ENCODE assay signal across 9 cellular contexts in genomic region chr4:154626793-154627484, GRCh38. TPM values are rescaled to one million over a fixed set of nuclear protein-coding genes. Genes with fewer than 3 reads are reported as not detected.
DNase-seq lines count a peak whose midpoint lies in the region; ATAC-seq, FAIRE-seq and TF ChIP-seq lines count a peak whose summit lies in the region.
"Had no signal": no experiment of that assay in that cellular context is flagged by ENCODE, and none has a peak within 500 bp of the region (broad histone marks: within the 10 kb centered on the region; RNA-seq: fewer than 3 reads in every experiment).

No MANE protein-coding gene starts in this region.

- TF ChIP-seq CTCF in WERI-Rb-1 (IDR thresholded peaks at IDR 0.05; ENCODE audit: low read depth, low read length), result peak; percentile 97
- TF ChIP-seq CTCF in HepG2 (CRISPR knock-in tag; IDR thresholded peaks at IDR 0.05), result peak; percentile 81

- no peaks in the 10 kb centered on the region for H4K20me1 ChIP-seq in HepG2 (ENCODE audit: insufficient read depth, low read length)

- CTCF ChIA-PET in HepG2 (lab: Yijun Ruan, JAX; ENCODE audit: low intra/inter-chr PET ratio, low total read pairs), result interaction anchor here (1.2 to 2.2 kb wide), 2 partner anchors 77 to 153 kb away, joined by 5 to 8 read pairs; partner anchors contain the start of gene PLRG1

- no peak for FAIRE-seq in HepG2 (lab: Jason Lieb, UNC)

- H3K27me3 ChIP-seq in WERI-Rb-1 (ENCODE audit: insufficient read depth, low read depth, severe bottlenecking) (peaks cover 9% of the 10 kb centered on the region), HepG2 (ENCODE audit: control insufficient read depth in 1 of 2, insufficient read depth in 2 of 2, low read length in 2 of 2) (peaks cover 0 to 33% of the 10 kb centered on the region in 2 experiments; a peak in 4 of 5 replicates)

- no peaks in the 10 kb centered on the region for H3K79me2 ChIP-seq in HepG2 (ENCODE audit: insufficient read depth, low read length)

- H3K9ac ChIP-seq in HepG2 (ENCODE audit: insufficient read depth, low read depth, low read length), result no peak overlapping the region

- no peak for TF ChIP-seq POLR2A in HepG2 (IDR thresholded peaks at IDR 0.05; ENCODE audit: insufficient read depth in 1 of 2, low read depth in 2 of 2, low read length in 2 of 2)

- ATAC-seq in GM19438 (IDR thresholded peaks at IDR 0.05; ENCODE audit: low read depth, unreplicated experiment) (peak; percentile 99), HG03469 (IDR thresholded peaks at IDR 0.05; ENCODE audit: unreplicated experiment) (peak; percentile 86), HepG2 (peak; percentile 99)

- no peak overlapping the region for H2AFZ ChIP-seq in HepG2 (ENCODE audit: low read length)

- no TSS peak for BruUV-seq in HepG2 (replicated peaks; lab: Mats Ljungman, UMichigan)

- no peaks in the 10 kb centered on the region for H3K9me3 ChIP-seq in WERI-Rb-1 (ENCODE audit: severe bottlenecking)
- H3K9me3 ChIP-seq in HepG2 (ENCODE audit: low read length), result no peaks in the 10 kb centered on the region

- H3K36me3 ChIP-seq in WERI-Rb-1 (no peaks in the 10 kb centered on the region), HepG2 (replicated peaks in 1 of 2; ENCODE audit: control insufficient read depth in 1 of 2, insufficient read depth in 2 of 2, low read length in 2 of 2) (no peaks in the 10 kb centered on the region)

- in situ Hi-C loops in HepG2 (cut with HindIII; ENCODE audit: extremely low pct_ligation_motif_present, low pct_unique_long_range_greater_than_20kb), result loop anchor here (25.0 kb wide), 2 partner anchors 310 to 735 kb away; no protein-coding TSS in a partner anchor

- peak overlapping the region; percentile 51 for H3K4me2 ChIP-seq in HepG2 (ENCODE audit: low read depth, low read length)

- intact Hi-C loops in HepG2 (cut with micrococcal nuclease; ENCODE audit: unreplicated experiment), result no loop called here

- TF ChIP-seq RAD21 in HepG2 (CRISPR knock-in tag; IDR thresholded peaks at IDR 0.05), result peak; percentile 70

- H3K27ac ChIP-seq in WERI-Rb-1 (no peak overlapping the region), HepG2 (ENCODE audit: extremely low read length, insufficient read depth, low read length) (no peak overlapping the region)

- POLR2A ChIA-PET in HepG2 (lab: Yijun Ruan, JAX), result no interaction called here

- peaks cover 18% of the 10 kb centered on the region for H3K4me1 ChIP-seq in HepG2 (ENCODE audit: insufficient read depth, low read length)

- TF ChIP-seq EP300 in HepG2 (IDR thresholded peaks at IDR 0.05; ENCODE audit: low read depth in 2 of 2, low read length in 2 of 2), result no peak
- no peak for TF ChIP-seq EP300 in HepG2 (CRISPR knock-in tag; IDR thresholded peaks at IDR 0.05; ENCODE audit: borderline replicate concordance)

- DNase-seq in COR-L47 (lab: John Stamatoyannopoulos, UW) (peak; percentile 34), WERI-Rb-1 (peak; percentile 89), cerebellar cortex (ENCODE audit: low spot score) (peak; percentile 11), HepG2 (ENCODE audit: low spot score) (peak; percentile 49), T-helper 9 cell (no peak)
- peak; percentile 53 to 57 for DNase-seq in stimulated activated CD4-positive, alpha-beta T cell treated with anti-CD3 and anti-CD28 coated beads, Interleukin-4, amount 100 ng/mL, for 48 hours (ENCODE audit: low read depth in 2 of 2)

- WGBS in HepG2 (ENCODE audit: low lambda C conversion rate), result 27% methylated on average over 16 of the region's 48 CpGs

- H3K4me3 ChIP-seq in WERI-Rb-1 (ENCODE audit: low read depth, low read length) (peak overlapping the region; percentile 26), HepG2 (replicated peaks in 1 of 3; ENCODE audit: insufficient read depth in 1 of 3, low read depth in 2 of 3, low read length in 3 of 3) (peak overlapping the region in 1 of 3 experiments; percentile 34; a peak in 1 of 6 replicates)

TF ChIP-seq in HepG2, 621 proteins besides CTCF, POLR2A, EP300 and RAD21 (continues in another document):
- TF ChIP-seq TFDP2 (CRISPR knock-in tag; IDR thresholded peaks at IDR 0.05), result peak; percentile 54; the same call in 1 of the 2 replicates
- no peak for TF ChIP-seq SP2 (CRISPR knock-in tag; IDR thresholded peaks at IDR 0.05)
- TF ChIP-seq POGK (CRISPR knock-in tag; conservative IDR thresholded peaks at IDR 0.05), result no peak
- no peak for TF ChIP-seq PBX3 (CRISPR knock-in tag; IDR thresholded peaks at IDR 0.05; ENCODE audit: borderline replicate concordance)

RNA-seq across cellular contexts. Expression of gene FGG, which starts 14.5 kb away (rescaled TPM):
- 1,495 and 2,423 TPM in 2 replicates for total RNA-seq in HepG2 (2016; rRNA removed; fragmentation: Illumina TruSeq; extraction: Trizol)
- 401 and 461 TPM in 2 replicates for total RNA-seq in HepG2 (2016; cell fraction: cytosol; rRNA removed; fragmentation: Illumina TruSeq; extraction: Trizol; ENCODE audit: low read depth)
- 1,449 and 2,438 TPM in 2 replicates for total RNA-seq in HepG2 (2016; cell fraction: insoluble cytoplasmic fraction; rRNA removed; fragmentation: Illumina TruSeq; extraction: Trizol)
- 624 and 702 TPM in 2 replicates for total RNA-seq in HepG2 (2016; cell fraction: membrane; rRNA removed; fragmentation: Illumina TruSeq; extraction: Trizol)
- 2,130 and 2,392 TPM in 2 replicates for total RNA-seq in HepG2 (2016; cell fraction: nucleus; rRNA removed; fragmentation: Illumina TruSeq; extraction: Trizol)
- 1,030 and 1,037 TPM in 2 replicates for polyA plus RNA-seq in HepG2 (2011; rRNA removed)
- 571 and 1,106 TPM in 2 replicates for polyA plus RNA-seq in HepG2 (2011; cell fraction: cytosol; rRNA removed)
- 235 and 339 TPM in 2 replicates for polyA plus RNA-seq in HepG2 (2011; cell fraction: nucleus; rRNA removed)
- polyA plus RNA-seq in HepG2 (2012), result 1,249 and 1,529 TPM in 2 replicates
- 421 and 430 TPM in 2 replicates for polyA plus RNA-seq in HepG2 (2016; cell fraction: cytosol; fragmentation: Illumina TruSeq; extraction: Trizol; ENCODE audit: low read depth)
- 1,324 and 1,381 TPM in 2 replicates for polyA plus RNA-seq in HepG2 (2016; cell fraction: insoluble cytoplasmic fraction; fragmentation: Illumina TruSeq; extraction: Trizol; ENCODE audit: low read depth)
- polyA plus RNA-seq in HepG2 (2016; cell fraction: membrane; fragmentation: Illumina TruSeq; extraction: Trizol; ENCODE audit: low read depth), result 463 and 496 TPM in 2 replicates
- polyA plus RNA-seq in HepG2 (2016; cell fraction: nucleus; fragmentation: Illumina TruSeq; extraction: Trizol; ENCODE audit: insufficient read depth, low read depth), result 2,640 and 2,884 TPM in 2 replicates
- polyA minus RNA-seq in HepG2 (2011; rRNA and poly(A)+ RNA removed; ENCODE audit: low replicate concordance), result 0.72 and 295 TPM in 2 replicates
- polyA minus RNA-seq in HepG2 (2011; cell fraction: cytosol; rRNA and poly(A)+ RNA removed), result 285 and 453 TPM in 2 replicates
- polyA minus RNA-seq in HepG2 (2011; cell fraction: nucleus; rRNA and poly(A)+ RNA removed), result 263 and 473 TPM in 2 replicates
- total RNA-seq: T-helper 1 cell treated with Interleukin-12 subunit alpha and Interleukin-12 subunit beta and Interleukin-4 antibody, amounts not matched to agents 30 ng/mL and 1 ng/mL, for 36 hours had no signal

RNA-seq across cellular contexts. Expression of gene FGA, which starts 36.4 kb away (rescaled TPM):
- 743 and 1,523 TPM in 2 replicates for total RNA-seq in HepG2 (2016; rRNA removed; fragmentation: Illumina TruSeq; extraction: Trizol)
- 63.8 and 68.9 TPM in 2 replicates for total RNA-seq in HepG2 (2016; cell fraction: cytosol; rRNA removed; fragmentation: Illumina TruSeq; extraction: Trizol; ENCODE audit: low read depth)
- total RNA-seq in HepG2 (2016; cell fraction: insoluble cytoplasmic fraction; rRNA removed; fragmentation: Illumina TruSeq; extraction: Trizol), result 698 and 1,531 TPM in 2 replicates
- total RNA-seq in HepG2 (2016; cell fraction: membrane; rRNA removed; fragmentation: Illumina TruSeq; extraction: Trizol), result 131 and 151 TPM in 2 replicates
- 1,165 and 1,343 TPM in 2 replicates for total RNA-seq in HepG2 (2016; cell fraction: nucleus; rRNA removed; fragmentation: Illumina TruSeq; extraction: Trizol)
- 640 and 755 TPM in 2 replicates for polyA plus RNA-seq in HepG2 (2011; rRNA removed)
- polyA plus RNA-seq in HepG2 (2011; cell fraction: cytosol; rRNA removed), result 361 and 711 TPM in 2 replicates
- polyA plus RNA-seq in HepG2 (2011; cell fraction: nucleus; rRNA removed), result 219 and 306 TPM in 2 replicates
- 1,090 and 1,341 TPM in 2 replicates for polyA plus RNA-seq in HepG2 (2012)
- 52.4 and 61.1 TPM in 2 replicates for polyA plus RNA-seq in HepG2 (2016; cell fraction: cytosol; fragmentation: Illumina TruSeq; extraction: Trizol; ENCODE audit: low read depth)
- polyA plus RNA-seq in HepG2 (2016; cell fraction: insoluble cytoplasmic fraction; fragmentation: Illumina TruSeq; extraction: Trizol; ENCODE audit: low read depth), result 573 and 576 TPM in 2 replicates
- polyA plus RNA-seq in HepG2 (2016; cell fraction: membrane; fragmentation: Illumina TruSeq; extraction: Trizol; ENCODE audit: low read depth), result 76.3 and 93.7 TPM in 2 replicates
- 1,268 and 1,352 TPM in 2 replicates for polyA plus RNA-seq in HepG2 (2016; cell fraction: nucleus; fragmentation: Illumina TruSeq; extraction: Trizol; ENCODE audit: insufficient read depth, low read depth)
- polyA minus RNA-seq in HepG2 (2011; rRNA and poly(A)+ RNA removed; ENCODE audit: low replicate concordance), result 0.40 and 296 TPM in 2 replicates
- polyA minus RNA-seq in HepG2 (2011; cell fraction: cytosol; rRNA and poly(A)+ RNA removed), result 327 and 562 TPM in 2 replicates
- polyA minus RNA-seq in HepG2 (2011; cell fraction: nucleus; rRNA and poly(A)+ RNA removed), result 245 and 404 TPM in 2 replicates
- total RNA-seq: T-helper 1 cell treated with Interleukin-12 subunit alpha and Interleukin-12 subunit beta and Interleukin-4 antibody, amounts not matched to agents 30 ng/mL and 1 ng/mL, for 36 hours had no signal
